Comparison of ENCODE assay signal across 8 cellular contexts in the genomic region with DNA sequence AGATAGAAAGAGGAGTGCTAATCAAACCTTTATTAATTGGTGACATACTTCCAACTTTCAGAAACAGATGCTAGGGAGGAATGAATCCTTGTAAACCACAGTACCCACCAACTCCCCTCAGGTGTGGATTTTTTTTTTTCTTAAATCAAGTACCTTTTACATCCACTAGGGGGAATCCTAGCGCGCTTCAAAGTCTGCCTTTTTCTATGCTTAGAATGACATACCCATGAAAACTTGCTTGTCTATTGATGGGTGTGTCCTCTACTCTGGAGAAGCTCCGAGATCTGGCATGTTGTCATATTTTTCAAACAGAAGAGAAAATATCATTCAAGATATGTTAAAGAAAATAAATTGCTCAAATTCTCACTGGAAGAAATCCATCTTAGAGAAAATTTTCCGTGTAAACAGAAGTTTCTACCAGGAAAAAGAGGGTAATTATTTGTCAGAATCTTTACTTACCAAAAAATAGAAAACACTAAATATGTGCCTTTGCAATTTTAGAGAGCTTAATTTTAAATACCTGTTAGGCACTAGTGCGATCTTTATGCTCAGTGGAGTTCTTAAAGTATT. TPM values are rescaled to one million over a fixed set of nuclear protein-coding genes. Genes with fewer than 3 reads are reported as not detected.
DNase-seq lines count a peak whose midpoint lies in the region; ATAC-seq, FAIRE-seq and TF ChIP-seq lines count a peak whose summit lies in the region.

No MANE protein-coding gene starts in this region.

- ATAC-seq in thoracic aorta (ENCODE audit: insufficient number of reproducible peaks, low FRiP score, low read depth), result no peak

- no peaks in the 10 kb centered on the region for H3K36me3 ChIP-seq in bronchial epithelial cell (ENCODE audit: control insufficient read depth, insufficient read depth, low read length)
- H3K36me3 ChIP-seq in thoracic aorta, result no peaks in the 10 kb centered on the region

- no peaks in the 10 kb centered on the region for H3K27me3 ChIP-seq in bronchial epithelial cell (ENCODE audit: control insufficient read depth, insufficient read depth, low read length)
- H3K27me3 ChIP-seq in thoracic aorta (replicated peaks; ENCODE audit: insufficient read depth), result no peaks in the 10 kb centered on the region

- H3K4me1 ChIP-seq in thoracic aorta (ENCODE audit: control insufficient read depth in 1 of 2, low read depth in 2 of 2), result no peaks in the 10 kb centered on the region

- H3K9me3 ChIP-seq in thoracic aorta, result no peaks in the 10 kb centered on the region

- H3K4me3 ChIP-seq in bronchial epithelial cell (ENCODE audit: low read depth, low read length) (no peak overlapping the region), thoracic aorta (no peak overlapping the region)

- no peak for FAIRE-seq in bronchial epithelial cell (lab: Jason Lieb, UNC)

- no peak overlapping the region for H3K27ac ChIP-seq in thoracic aorta

- TF ChIP-seq CTCF in AG09319 (IDR thresholded peaks at IDR 0.05; ENCODE audit: low read depth, low read length) (peak; percentile 69), GM12872 (IDR thresholded peaks at IDR 0.05; ENCODE audit: insufficient read depth, low read depth, low read length) (peak; percentile 66), bronchial epithelial cell (IDR thresholded peaks at IDR 0.05; ENCODE audit: insufficient read depth, low read length, severe bottlenecking) (peak; percentile 59), thoracic aorta (IDR thresholded peaks at IDR 0.05) (peak; percentile 85)

- DNase-seq in AG09319 (ENCODE audit: extremely low read depth, low read depth) (peak; percentile 35), HPDE6-E6E7 (ENCODE audit: extremely low spot score) (peak; percentile 54), OCI-M1 (lab: John Stamatoyannopoulos, UW) (peak; percentile 81), bronchial epithelial cell (ENCODE audit: low read depth) (peak; percentile 60), kidney glomerular epithelial cell (lab: John Stamatoyannopoulos, UW) (peak; percentile 62), thoracic aorta (ENCODE audit: low spot score) (no peak), NCI-H1436 (lab: John Stamatoyannopoulos, UW) (no peak)

RNA-seq across cellular contexts. Expression of a gene that starts 14.1 kb away (rescaled TPM):
- total RNA-seq in bronchial epithelial cell, result under 0.01 TPM in 2 replicates
- total RNA-seq in thoracic aorta, result 1 to 10 TPM; 8.5 to 9.2 TPM

Comparison
In these comparisons a context has a peak if more than half of its experiments do, and no peak if none do; other contexts are left out.
1. DNase-seq: peak in AG09319 (single experiment), HPDE6-E6E7 (single experiment), OCI-M1 (single experiment), bronchial epithelial cell (single experiment) and kidney glomerular epithelial cell (single experiment); none in thoracic aorta (single experiment) and NCI-H1436 (single experiment).
2. Peak in every context shown above with its lines, with median percentiles within 50 percentile points of each other: CTCF ChIP-seq.